8 cellular contexts compared by ENCODE assay signal in the genomic region with DNA sequence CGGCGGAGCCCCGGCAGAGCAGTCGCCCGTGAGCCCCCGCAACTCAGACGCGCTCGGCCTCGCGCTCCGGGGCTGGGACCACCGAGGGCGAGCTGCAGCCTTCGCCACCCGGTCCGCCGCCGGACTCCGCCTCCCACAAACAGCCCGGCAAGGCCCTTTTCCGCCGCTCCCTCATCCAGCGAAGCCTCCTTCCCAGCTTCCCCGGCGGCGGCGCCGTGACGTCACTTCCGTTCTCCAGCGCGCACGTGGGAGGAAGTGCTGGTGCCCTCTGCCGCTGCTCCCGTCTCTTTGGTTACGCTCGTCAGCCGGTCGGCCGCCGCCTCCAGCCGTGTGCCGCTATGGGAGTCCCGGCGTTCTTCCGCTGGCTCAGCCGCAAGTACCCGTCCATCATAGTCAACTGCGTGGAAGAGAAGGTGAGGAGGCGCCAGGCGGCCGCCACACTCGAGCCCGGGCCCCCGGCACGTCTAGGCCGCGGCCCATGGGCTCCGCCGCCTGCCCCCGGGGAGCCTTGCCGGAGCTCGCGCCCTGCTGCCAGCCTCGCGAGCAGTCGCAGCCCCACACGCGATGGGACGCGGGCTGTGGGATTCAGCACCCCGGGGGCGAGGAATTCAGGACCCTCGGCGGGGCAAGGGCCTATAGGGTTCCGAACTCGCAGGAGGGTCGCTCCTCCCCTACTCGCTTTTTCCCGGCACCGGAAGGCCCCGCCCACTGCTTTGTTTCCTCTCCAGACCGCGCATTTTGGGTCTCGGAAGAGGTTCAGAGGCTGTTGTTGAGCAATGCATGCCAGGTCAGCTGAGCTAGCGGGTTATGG. TPM values are rescaled to one million over a fixed set of nuclear protein-coding genes. Genes with fewer than 3 reads are reported as not detected.
DNase-seq lines count a peak whose midpoint lies in the region; ATAC-seq and TF ChIP-seq lines count a peak whose summit lies in the region.

A gene with protein sequence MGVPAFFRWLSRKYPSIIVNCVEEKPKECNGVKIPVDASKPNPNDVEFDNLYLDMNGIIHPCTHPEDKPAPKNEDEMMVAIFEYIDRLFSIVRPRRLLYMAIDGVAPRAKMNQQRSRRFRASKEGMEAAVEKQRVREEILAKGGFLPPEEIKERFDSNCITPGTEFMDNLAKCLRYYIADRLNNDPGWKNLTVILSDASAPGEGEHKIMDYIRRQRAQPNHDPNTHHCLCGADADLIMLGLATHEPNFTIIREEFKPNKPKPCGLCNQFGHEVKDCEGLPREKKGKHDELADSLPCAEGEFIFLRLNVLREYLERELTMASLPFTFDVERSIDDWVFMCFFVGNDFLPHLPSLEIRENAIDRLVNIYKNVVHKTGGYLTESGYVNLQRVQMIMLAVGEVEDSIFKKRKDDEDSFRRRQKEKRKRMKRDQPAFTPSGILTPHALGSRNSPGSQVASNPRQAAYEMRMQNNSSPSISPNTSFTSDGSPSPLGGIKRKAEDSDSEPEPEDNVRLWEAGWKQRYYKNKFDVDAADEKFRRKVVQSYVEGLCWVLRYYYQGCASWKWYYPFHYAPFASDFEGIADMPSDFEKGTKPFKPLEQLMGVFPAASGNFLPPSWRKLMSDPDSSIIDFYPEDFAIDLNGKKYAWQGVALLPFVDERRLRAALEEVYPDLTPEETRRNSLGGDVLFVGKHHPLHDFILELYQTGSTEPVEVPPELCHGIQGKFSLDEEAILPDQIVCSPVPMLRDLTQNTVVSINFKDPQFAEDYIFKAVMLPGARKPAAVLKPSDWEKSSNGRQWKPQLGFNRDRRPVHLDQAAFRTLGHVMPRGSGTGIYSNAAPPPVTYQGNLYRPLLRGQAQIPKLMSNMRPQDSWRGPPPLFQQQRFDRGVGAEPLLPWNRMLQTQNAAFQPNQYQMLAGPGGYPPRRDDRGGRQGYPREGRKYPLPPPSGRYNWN (plus strand): TSS at position 271 of the 811 bp plus-strand sequence. CDS start 68 bp downstream, at position 339.

- no peak for TF ChIP-seq EP300 in ovary (IDR thresholded peaks at IDR 0.05)

- peaks cover 2% of the 10 kb centered on the region for H3K4me1 ChIP-seq in ovary (ENCODE audit: insufficient read depth)
- H3K4me1 ChIP-seq in thyroid gland = peaks cover 12 to 15% of the 10 kb centered on the region in 2 donors

- peak within 1 kb of the TSS; percentile 98 for H3K27ac Mint-ChIP-seq in activated naive CD8-positive, alpha-beta T cell treated with anti-CD3 and anti-CD28 coated beads for 36 hours

- H3K36me3 ChIP-seq in ovary = no peaks in the 10 kb centered on the region
- H3K36me3 ChIP-seq in thyroid gland = no peaks in the 10 kb centered on the region

- H3K27me3 ChIP-seq in ovary (no peaks in the 10 kb centered on the region), thyroid gland (no peaks in the 10 kb centered on the region)

- H3K9me3 ChIP-seq in ovary = no peaks in the 10 kb centered on the region
- H3K9me3 ChIP-seq in thyroid gland = no peaks in the 10 kb centered on the region

- H3K36me3 Mint-ChIP-seq in activated naive CD8-positive, alpha-beta T cell treated with anti-CD3 and anti-CD28 coated beads for 36 hours = peaks cover 33% of the 10 kb centered on the region

- peak within 1 kb of the TSS; percentile 93 for H3K4me3 Mint-ChIP-seq in activated naive CD8-positive, alpha-beta T cell treated with anti-CD3 and anti-CD28 coated beads for 36 hours

- H3K27me3 Mint-ChIP-seq in activated naive CD8-positive, alpha-beta T cell treated with anti-CD3 and anti-CD28 coated beads for 36 hours = no peaks in the 10 kb centered on the region

- DNase-seq in NCI-H1105 (lab: John Stamatoyannopoulos, UW) (peak; percentile 91), SKM-1 treated with dmso at 0.1 percent for 144 hours (lab: John Stamatoyannopoulos, UW; ENCODE audit: unreplicated experiment) (peak; percentile 81), head of caudate nucleus (peak; percentile 86 to 99 (median 96)), ovary (peak; percentile 94 to 97 (median 96)), thyroid gland (peak; percentile 94 to 95)
- DNase-seq in activated naive CD8-positive, alpha-beta T cell treated with anti-CD3 and anti-CD28 coated beads for 36 hours = peak; percentile 96

- 0 to 1% (median 0%) methylated on average over 64 to 87 of the region's 87 CpGs for WGBS in ovary, 3 donors
- 0% methylated on average over 3 to 26 of the region's 87 CpGs for WGBS in thyroid gland, 2 donors

- intact Hi-C loops in head of caudate nucleus (cut with DNase I) = loop anchor here (5.0 to 10.0 kb wide), 2 partner anchors 66 to 202 kb away; no protein-coding TSS in a partner anchor
- intact Hi-C loops in ovary (cut with DNase I) = no loop called here
- intact Hi-C loops in thyroid gland (cut with DNase I) = no loop called here

- H3K9me3 Mint-ChIP-seq in activated naive CD8-positive, alpha-beta T cell treated with anti-CD3 and anti-CD28 coated beads for 36 hours = peaks cover 3% of the 10 kb centered on the region

- ATAC-seq in HG02642 (IDR thresholded peaks at IDR 0.05; ENCODE audit: poor library complexity, unreplicated experiment) = peak; percentile 95

- TF ChIP-seq CTCF in ovary (IDR thresholded peaks at IDR 0.05) (peak in 1 of 3 donors; percentile 35), thyroid gland (IDR thresholded peaks at IDR 0.05) (peak in 1 of 6 experiments; percentile 20)

- H3K4me3 ChIP-seq in ovary = peak within 1 kb of the TSS; percentile 97
- peak within 1 kb of the TSS; percentile 44 to 95 (median 80) for H3K4me3 ChIP-seq in thyroid gland (replicated peaks in 1 of 3)

- TF ChIP-seq POLR2A in GM10847 (IDR thresholded peaks at IDR 0.05; ENCODE audit: extremely low read depth, insufficient read length) (peak; percentile 90), ovary (IDR thresholded peaks at IDR 0.05) (peak; percentile 84), thyroid gland (IDR thresholded peaks at IDR 0.05) (peak in 1 of 2 donors; percentile 89)

- peak within 1 kb of the TSS; percentile 89 to 94 for H3K27ac ChIP-seq in ovary
- H3K27ac ChIP-seq in thyroid gland = peak within 1 kb of the TSS; percentile 86 to 97 (median 96)

- H3K4me1 Mint-ChIP-seq in activated naive CD8-positive, alpha-beta T cell treated with anti-CD3 and anti-CD28 coated beads for 36 hours = peaks cover 32% of the 10 kb centered on the region

RNA-seq across cellular contexts. Expression of the gene that starts here (rescaled TPM):
- 10 to 100 TPM; 85.0 to 85.5 TPM for total RNA-seq in activated naive CD8-positive, alpha-beta T cell treated with anti-CD3 and anti-CD28 coated beads for 36 hours
- total RNA-seq in ovary = 10 to 100 TPM; 47.6 to 64.8 (median 50.2) TPM
- polyA plus RNA-seq in ovary = 10 to 100 TPM; 35.8 to 65.8 TPM
- 10 to 100 TPM; 76.7 to 87.5 (median 80.1) TPM for total RNA-seq in thyroid gland

Comparison
In these comparisons a context has a peak if more than half of its experiments do, and no peak if none do; other contexts are left out.
1. Peak in every context shown above with its lines: DNase-seq, ATAC-seq, H3K4me3 ChIP-seq and H3K27ac ChIP-seq.